Comparison of ENCODE assay signal across 1 cellular context in the genomic region with DNA sequence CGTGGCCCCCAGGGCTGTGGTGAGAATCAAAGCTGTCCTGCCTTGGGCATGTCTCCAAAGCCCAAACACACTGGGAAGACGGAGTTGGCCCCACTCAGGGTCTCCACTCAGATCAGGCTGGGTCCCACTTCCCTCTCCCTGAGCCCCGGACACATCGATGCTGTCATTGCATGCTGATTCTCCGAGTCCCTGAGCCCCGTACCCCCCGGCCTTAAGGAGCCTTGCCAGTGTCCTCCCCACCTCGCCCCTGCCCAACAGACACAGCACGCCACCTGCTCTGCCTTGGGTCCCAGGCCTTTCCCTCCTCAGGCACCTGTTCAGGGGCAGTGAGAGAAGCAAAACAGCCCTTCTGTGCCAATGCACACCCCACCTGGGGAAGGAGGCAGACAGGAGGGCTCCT.
TF ChIP-seq lines count a peak whose summit lies in the region.

No MANE protein-coding gene starts in this region.

TF ChIP-seq in SK-N-SH treated with all-trans-retinoic acid at 6 μM for 48 hours, 23 proteins besides CTCF, POLR2A, EP300 and RAD21 (continued from another document):
- TF ChIP-seq POU6F1 (CRISPR knock-in tag; IDR thresholded peaks at IDR 0.05; ENCODE audit: borderline replicate concordance, low read depth) (no peak), TSHZ2 (CRISPR knock-in tag; IDR thresholded peaks at IDR 0.05) (no peak), GLIS3 (CRISPR knock-in tag; IDR thresholded peaks at IDR 0.05) (no peak), ZFP30 (CRISPR knock-in tag; IDR thresholded peaks at IDR 0.05) (no peak)
- TF ChIP-seq, protein P1, sequence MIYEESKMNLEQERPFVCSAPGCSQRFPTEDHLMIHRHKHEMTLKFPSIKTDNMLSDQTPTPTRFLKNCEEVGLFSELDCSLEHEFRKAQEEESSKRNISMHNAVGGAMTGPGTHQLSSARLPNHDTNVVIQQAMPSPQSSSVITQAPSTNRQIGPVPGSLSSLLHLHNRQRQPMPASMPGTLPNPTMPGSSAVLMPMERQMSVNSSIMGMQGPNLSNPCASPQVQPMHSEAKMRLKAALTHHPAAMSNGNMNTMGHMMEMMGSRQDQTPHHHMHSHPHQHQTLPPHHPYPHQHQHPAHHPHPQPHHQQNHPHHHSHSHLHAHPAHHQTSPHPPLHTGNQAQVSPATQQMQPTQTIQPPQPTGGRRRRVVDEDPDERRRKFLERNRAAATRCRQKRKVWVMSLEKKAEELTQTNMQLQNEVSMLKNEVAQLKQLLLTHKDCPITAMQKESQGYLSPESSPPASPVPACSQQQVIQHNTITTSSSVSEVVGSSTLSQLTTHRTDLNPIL (CRISPR knock-in tag; IDR thresholded peaks at IDR 0.05; ENCODE audit: low read depth) = no peak
